14 cellular contexts compared by ENCODE assay signal in the genomic region with DNA sequence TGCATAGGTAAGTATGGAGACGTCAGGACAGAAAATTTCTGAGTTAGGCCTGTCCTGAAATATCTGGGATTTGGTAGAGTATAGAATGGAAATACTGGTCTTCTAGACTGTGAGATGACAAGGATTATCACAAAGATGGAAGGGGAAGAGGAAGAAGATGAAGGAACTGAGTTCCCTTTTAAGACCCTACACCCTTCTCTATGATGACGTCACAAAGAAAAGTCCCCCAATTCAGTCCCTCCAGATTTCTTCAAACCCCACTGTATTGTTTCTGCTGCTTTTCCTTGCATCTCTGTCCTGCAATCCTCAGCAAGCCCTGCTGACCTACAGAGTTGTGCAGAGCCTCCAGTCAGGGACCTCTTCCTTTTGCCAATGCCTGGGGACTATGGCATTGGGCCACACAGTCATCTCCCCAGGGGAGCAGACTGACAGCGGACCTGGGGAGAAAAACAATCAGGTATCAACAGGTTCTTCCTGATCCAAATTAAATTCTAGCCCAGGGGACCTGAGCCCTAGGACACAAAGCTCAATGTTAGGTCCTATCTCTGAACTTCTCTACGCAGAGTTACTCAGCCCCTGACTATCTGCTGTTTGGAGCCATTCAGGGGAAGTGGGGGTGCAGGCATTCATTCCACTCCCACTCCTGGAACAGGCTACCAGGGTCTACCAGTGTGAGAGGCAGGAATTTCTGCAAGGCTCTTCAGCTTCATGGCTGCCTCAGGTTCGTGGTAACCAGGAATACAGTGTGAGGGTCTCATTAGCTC. TPM values are rescaled to one million over a fixed set of nuclear protein-coding genes. Genes with fewer than 3 reads are reported as not detected.
DNase-seq lines count a peak whose midpoint lies in the region; ATAC-seq and TF ChIP-seq lines count a peak whose summit lies in the region.
"Had no signal": no experiment of that assay in that cellular context is flagged by ENCODE, and none has a peak within 500 bp of the region (broad histone marks: within the 10 kb centered on the region; RNA-seq: fewer than 3 reads in every experiment).

No MANE protein-coding gene starts in this region.

- H3K9me3 ChIP-seq in DOHH2 (ENCODE audit: control insufficient read depth, insufficient read depth, low read length) = no peaks in the 10 kb centered on the region
- no peaks in the 10 kb centered on the region for H3K9me3 ChIP-seq in OCI-LY7 (ENCODE audit: low read length)

- no TSS peak for BruUV-seq in OCI-LY7 (replicated peaks; lab: Mats Ljungman, UMichigan)
- BruUV-seq in MCF 10A (replicated peaks; lab: Mats Ljungman, UMichigan) = no TSS peak

- peak overlapping the region; percentile 87; the same call in 1 of the 2 replicates for H2AFZ ChIP-seq in OCI-LY7 (ENCODE audit: low read length)

- intact Hi-C loops in OCI-LY7 (cut with micrococcal nuclease; ENCODE audit: unreplicated experiment) (loop anchor here (5.0 kb wide), 1 partner anchor 996 kb away; no protein-coding TSS in a partner anchor), MCF 10A (cut with micrococcal nuclease) (loop anchor here (2.0 to 5.0 kb wide), 2 partner anchors 126 to 145 kb away; no protein-coding TSS in a partner anchor)
- intact Hi-C loops in activated T-helper 2 cell treated with anti-CD3 and anti-CD28 coated beads, Interferon-gamma antibody, Interleukin-2, Interleukin-4, amounts not matched to agents 10 μg/mL and 5 μg/mL and 100 μg/mL, durations not matched to agents 14 hours and 24 hours and 36 hours (cut with micrococcal nuclease) = no loop called here

- H3K27me3 ChIP-seq in DOHH2 (ENCODE audit: control insufficient read depth, low read length) = no peaks in the 10 kb centered on the region

- POLR2A ChIA-PET in OCI-LY7 (lab: Charles Lee) (interaction anchor here (0.8 to 5.0 kb wide), 13 partner anchors 10 to 196 kb away, joined by 3 to 39 read pairs (median 4); a partner anchor contains a TSS), MCF 10A (lab: Yijun Ruan, JAX) (interaction anchor here (0.6 to 2.2 kb wide), 9 partner anchors 9 to 146 kb away, joined by 3 to 8 read pairs (median 5); no protein-coding TSS in a partner anchor)

- H3K4me1 ChIP-seq in DOHH2 (ENCODE audit: control insufficient read depth, low read length) = peaks cover 50% of the 10 kb centered on the region
- H3K4me1 ChIP-seq in OCI-LY7 (ENCODE audit: insufficient read depth, low read length, poor library complexity, severe bottlenecking) = peaks cover 32% of the 10 kb centered on the region

- no peak overlapping the region for H3K4me3 ChIP-seq in DOHH2 (ENCODE audit: low read length)
- no peak overlapping the region for H3K4me3 ChIP-seq in OCI-LY7 (ENCODE audit: low read depth, low read length, poor library complexity, severe bottlenecking)

- H3K27ac ChIP-seq in DOHH2 (ENCODE audit: low read depth, low read length) (no peak overlapping the region), OCI-LY7 (ENCODE audit: low read depth, low read length, poor library complexity, severe bottlenecking) (no peak overlapping the region)

- no peaks in the 10 kb centered on the region for H3K9me3 Mint-ChIP-seq in stimulated activated memory B cell treated with anti-CD40 and anti-IgM and Interleukin-4, amounts not matched to agents 10 μg/mL and 1 μg/mL and 100 μg/mL, for 72 hours
- H3K9me3 Mint-ChIP-seq in activated T-helper 2 cell treated with anti-CD3 and anti-CD28 coated beads, Interferon-gamma antibody, Interleukin-2, Interleukin-4, amounts not matched to agents 10 μg/mL and 5 μg/mL and 100 μg/mL, durations not matched to agents 14 hours and 24 hours and 36 hours = no peaks in the 10 kb centered on the region
- no peaks in the 10 kb centered on the region for H3K9me3 Mint-ChIP-seq in MCF 10A (ENCODE audit: unreplicated experiment)

- H3K36me3 Mint-ChIP-seq in stimulated activated memory B cell treated with anti-CD40 and anti-IgM and Interleukin-4, amounts not matched to agents 10 μg/mL and 1 μg/mL and 100 μg/mL, for 72 hours = no peaks in the 10 kb centered on the region
- no peaks in the 10 kb centered on the region for H3K36me3 Mint-ChIP-seq in activated T-helper 2 cell treated with anti-CD3 and anti-CD28 coated beads, Interferon-gamma antibody, Interleukin-2, Interleukin-4, amounts not matched to agents 10 μg/mL and 5 μg/mL and 100 μg/mL, durations not matched to agents 14 hours and 24 hours and 36 hours (ENCODE audit: low read depth)
- peaks cover 3% of the 10 kb centered on the region for H3K36me3 Mint-ChIP-seq in MCF 10A (ENCODE audit: insufficient read depth, unreplicated experiment)
- H3K36me3 Mint-ChIP-seq: CD14-positive monocyte had no signal

- CTCF ChIA-PET in OCI-LY7 (lab: Charles Lee; ENCODE audit: unreplicated experiment) (interaction anchor here (0.7 to 3.6 kb wide), 6 partner anchors 10 to 156 kb away, joined by 3 to 22 read pairs (median 3); a partner anchor contains a TSS), MCF 10A (lab: Yijun Ruan, JAX) (interaction anchor here (0.7 to 16.5 kb wide), 28 partner anchors 8 to 993 kb away, joined by 3 to 233 read pairs (median 5); no protein-coding TSS in a partner anchor)

- H3K36me3 ChIP-seq in DOHH2 (ENCODE audit: control insufficient read depth, low read length) = 0 out of 2 replicates have a peak, but pooled peaks cover 3% of the 10 kb centered on the region
- H3K36me3 ChIP-seq in OCI-LY7 (ENCODE audit: insufficient read depth, low read length) = no peaks in the 10 kb centered on the region

- H3K27ac Mint-ChIP-seq in stimulated activated memory B cell treated with anti-CD40 and anti-IgM and Interleukin-4, amounts not matched to agents 10 μg/mL and 1 μg/mL and 100 μg/mL, for 72 hours = peak overlapping the region; percentile 36
- H3K27ac Mint-ChIP-seq in activated T-helper 2 cell treated with anti-CD3 and anti-CD28 coated beads, Interferon-gamma antibody, Interleukin-2, Interleukin-4, amounts not matched to agents 10 μg/mL and 5 μg/mL and 100 μg/mL, durations not matched to agents 14 hours and 24 hours and 36 hours = no peak overlapping the region
- H3K27ac Mint-ChIP-seq in MCF 10A (ENCODE audit: low read depth, unreplicated experiment) = no peak overlapping the region
- H3K27ac Mint-ChIP-seq: CD14-positive monocyte had no signal

- H3K4me3 Mint-ChIP-seq in stimulated activated memory B cell treated with anti-CD40 and anti-IgM and Interleukin-4, amounts not matched to agents 10 μg/mL and 1 μg/mL and 100 μg/mL, for 72 hours = no peak overlapping the region
- H3K4me3 Mint-ChIP-seq in activated T-helper 2 cell treated with anti-CD3 and anti-CD28 coated beads, Interferon-gamma antibody, Interleukin-2, Interleukin-4, amounts not matched to agents 10 μg/mL and 5 μg/mL and 100 μg/mL, durations not matched to agents 14 hours and 24 hours and 36 hours (ENCODE audit: low read depth) = no peak overlapping the region
- no peak overlapping the region for H3K4me3 Mint-ChIP-seq in MCF 10A (ENCODE audit: unreplicated experiment)
- H3K4me3 Mint-ChIP-seq: CD14-positive monocyte had no signal

- no peaks in the 10 kb centered on the region; the same call in 1 of the 2 replicates for H3F3A ChIP-seq in DOHH2 (ENCODE audit: control insufficient read depth, insufficient read depth)

- H4K20me1 ChIP-seq in DOHH2 (ENCODE audit: control insufficient read depth, insufficient read depth, low read depth, low read length) = no peaks in the 10 kb centered on the region
- no peaks in the 10 kb centered on the region for H4K20me1 ChIP-seq in OCI-LY7 (ENCODE audit: insufficient read depth, low read length)

- TF ChIP-seq CTCF in DOHH2 (IDR thresholded peaks at IDR 0.05; ENCODE audit: low read depth, low read length, poor library complexity, severe bottlenecking) = no peak
- TF ChIP-seq CTCF in OCI-LY7 (conservative IDR thresholded peaks at IDR 0.05; ENCODE audit: low read length) = no peak
- TF ChIP-seq CTCF in MCF 10A (IDR thresholded peaks at IDR 0.05; ENCODE audit: unreplicated experiment) = no peak

- H3K9me2 ChIP-seq in DOHH2 (replicated peaks; ENCODE audit: control insufficient read depth, low read length) (no peaks in the 10 kb centered on the region), OCI-LY7 (ENCODE audit: insufficient read depth, low read length) (no peaks in the 10 kb centered on the region)

- no peaks in the 10 kb centered on the region for H3K27me3 Mint-ChIP-seq in stimulated activated memory B cell treated with anti-CD40 and anti-IgM and Interleukin-4, amounts not matched to agents 10 μg/mL and 1 μg/mL and 100 μg/mL, for 72 hours
- peaks cover 13% of the 10 kb centered on the region for H3K27me3 Mint-ChIP-seq in activated T-helper 2 cell treated with anti-CD3 and anti-CD28 coated beads, Interferon-gamma antibody, Interleukin-2, Interleukin-4, amounts not matched to agents 10 μg/mL and 5 μg/mL and 100 μg/mL, durations not matched to agents 14 hours and 24 hours and 36 hours (ENCODE audit: low read depth)
- H3K27me3 Mint-ChIP-seq in MCF 10A (ENCODE audit: insufficient read depth, unreplicated experiment) = no peaks in the 10 kb centered on the region

- DNase-seq in DMS53 (lab: John Stamatoyannopoulos, UW) = peak; percentile 59
- no peak for DNase-seq in DMS53 treated with DMSO at 0.1 percent for 48 hours (lab: John Stamatoyannopoulos, UW; ENCODE audit: unreplicated experiment)
- DNase-seq in OCI-LY7 (ENCODE audit: low spot score) = no peak
- no peak for DNase-seq in activated T-helper 2 cell treated with anti-CD3 and anti-CD28 coated beads, Interferon-gamma antibody, Interleukin-2, Interleukin-4, amounts not matched to agents 10 μg/mL and 5 μg/mL and 100 μg/mL, durations not matched to agents 14 hours and 24 hours and 36 hours (ENCODE audit: low spot score)
- DNase-seq in MCF 10A (ENCODE audit: unreplicated experiment) = no peak
- DNase-seq: NCI-H1930 had no signal

- H3K4me1 Mint-ChIP-seq in stimulated activated memory B cell treated with anti-CD40 and anti-IgM and Interleukin-4, amounts not matched to agents 10 μg/mL and 1 μg/mL and 100 μg/mL, for 72 hours = peaks cover 9% of the 10 kb centered on the region
- H3K4me1 Mint-ChIP-seq in activated T-helper 2 cell treated with anti-CD3 and anti-CD28 coated beads, Interferon-gamma antibody, Interleukin-2, Interleukin-4, amounts not matched to agents 10 μg/mL and 5 μg/mL and 100 μg/mL, durations not matched to agents 14 hours and 24 hours and 36 hours (ENCODE audit: low read depth) = peaks cover 2% of the 10 kb centered on the region
- peaks cover 22% of the 10 kb centered on the region for H3K4me1 Mint-ChIP-seq in MCF 10A (ENCODE audit: insufficient read depth, unreplicated experiment)

- no peaks in the 10 kb centered on the region for H3K79me2 ChIP-seq in DOHH2 (ENCODE audit: control insufficient read depth, low read length)
- H3K79me2 ChIP-seq in OCI-LY7 (ENCODE audit: insufficient read depth, low read depth, low read length) = no peaks in the 10 kb centered on the region

- H3K4me2 ChIP-seq in DOHH2 (ENCODE audit: low read length) = peak overlapping the region; percentile 21; the same call in 1 of the 2 replicates
- peak overlapping the region; percentile 24; the same call in 1 of the 2 replicates for H3K4me2 ChIP-seq in OCI-LY7 (ENCODE audit: low read length)

- ATAC-seq in stimulated activated memory B cell treated with anti-CD40 and anti-IgM and Interleukin-4, amounts not matched to agents 10 μg/mL and 1 μg/mL and 100 μg/mL, for 72 hours = no peak
- no peak for ATAC-seq in HG02981 (IDR thresholded peaks at IDR 0.05; ENCODE audit: unreplicated experiment)
- ATAC-seq: PC-3 had no signal

RNA-seq across cellular contexts. Expression of a gene that starts 49.2 kb away (rescaled TPM):
- total RNA-seq in OCI-LY7 (2014; rRNA removed; shearing (Covaris generic)) = 56.4 and 86.1 TPM in 2 replicates
- total RNA-seq in OCI-LY7 (2022) = 285 and 315 TPM in 2 replicates
- 35.2 and 37.2 TPM in 2 replicates for total RNA-seq in activated T-helper 2 cell treated with anti-CD3 and anti-CD28 coated beads, Interferon-gamma antibody, Interleukin-2, Interleukin-4, amounts not matched to agents 10 μg/mL and 5 μg/mL and 100 μg/mL, durations not matched to agents 14 hours and 24 hours and 36 hours
- total RNA-seq in MCF 10A (2022) = not detected in 2 replicates
- total RNA-seq: A172, HT1080, PC-3, SK-MEL-5 had no signal

Comparison
In these comparisons a context has a peak if more than half of its experiments do, and no peak if none do; other contexts are left out.
1. RNA of a gene that starts 49.2 kb away (total RNA-seq): 56.4 to 315 TPM in OCI-LY7 and 35.2 to 37.2 TPM in activated T-helper 2 cell treated with anti-CD3 and anti-CD28 coated beads, Interferon-gamma antibody, Interleukin-2, Interleukin-4, amounts not matched to agents 10 μg/mL and 5 μg/mL and 100 μg/mL, durations not matched to agents 14 hours and 24 hours and 36 hours; not detected in MCF 10A; every median in the first group is over 10 times any median in the second.